Comparison of ENCODE assay signal across 12 cellular contexts in genomic region chr11:114296979-114297372, GRCh38. TPM values are rescaled to one million over a fixed set of nuclear protein-coding genes. Genes with fewer than 3 reads are reported as not detected.
DNase-seq lines count a peak whose midpoint lies in the region; ATAC-seq and TF ChIP-seq lines count a peak whose summit lies in the region.
"Had no signal": no experiment of that assay in that cellular context is flagged by ENCODE, and none has a peak within 500 bp of the region (broad histone marks: within the 10 kb centered on the region; RNA-seq: fewer than 3 reads in every experiment).

No MANE protein-coding gene starts in this region.

- CTCF ChIA-PET in SK-N-SH (lab: Yijun Ruan, JAX): no interaction called here

- peak overlapping the region; percentile 70 for H3K4me3 Mint-ChIP-seq in osteocyte (ENCODE audit: unreplicated experiment)
- H3K4me3 Mint-ChIP-seq: T-helper 17 cell had no signal

- peak overlapping the region; percentile 94 for H3K27ac Mint-ChIP-seq in osteocyte (ENCODE audit: unreplicated experiment)
- H3K27ac Mint-ChIP-seq: progenitor cell of endocrine pancreas, T-helper 17 cell had no signal

- peaks cover 26 to 41% of the 10 kb centered on the region in 2 experiments for H3K36me3 ChIP-seq in SK-N-SH (replicated peaks in 1 of 2; ENCODE audit: control insufficient read depth in 1 of 2, insufficient read depth in 2 of 2, low read length in 1 of 2)
- peaks cover 16% of the 10 kb centered on the region for H3K36me3 ChIP-seq in upper lobe of right lung

- TF ChIP-seq EP300 in SK-N-SH (IDR thresholded peaks at IDR 0.05; ENCODE audit: borderline replicate concordance in 1 of 2, low read depth in 1 of 2, low read length in 1 of 2): no peak

- peak overlapping the region; percentile 56 to 64 for H3K4me3 ChIP-seq in SK-N-SH (ENCODE audit: low read depth in 2 of 2, low read length in 1 of 2)
- H3K4me3 ChIP-seq in epithelial cell of proximal tubule (ENCODE audit: low read depth, low read length): peak overlapping the region; percentile 94
- peak overlapping the region; percentile 52 for H3K4me3 ChIP-seq in upper lobe of right lung

- H3K27me3 Mint-ChIP-seq in osteocyte (ENCODE audit: unreplicated experiment): no peaks in the 10 kb centered on the region

- POLR2A ChIA-PET in SK-N-SH (lab: Yijun Ruan, JAX): no interaction called here

- peaks cover 31% of the 10 kb centered on the region for H3K36me3 Mint-ChIP-seq in osteocyte (ENCODE audit: unreplicated experiment)

- H3K4me2 ChIP-seq in SK-N-SH: peak overlapping the region; percentile 76

- H2AFZ ChIP-seq in SK-N-SH (ENCODE audit: low read depth): peak overlapping the region; percentile 57; the same call in 1 of the 2 replicates

- ATAC-seq in SK-N-SH treated with all-trans-retinoic acid at 6 μM for 48 hours: no peak
- no peak for ATAC-seq in upper lobe of right lung
- no peak for ATAC-seq in HG02885 (IDR thresholded peaks at IDR 0.05; ENCODE audit: poor library complexity, unreplicated experiment)
- ATAC-seq: T-helper 17 cell had no signal

- H3K9me2 ChIP-seq in SK-N-SH: no peaks in the 10 kb centered on the region

- H3K4me1 ChIP-seq in SK-N-SH (ENCODE audit: control insufficient read depth in 1 of 2, insufficient read depth in 2 of 2, low read depth in 1 of 2, low read length in 1 of 2): peaks cover 2 to 4% of the 10 kb centered on the region in 2 experiments; a peak in 3 of 4 replicates
- peaks cover 28% of the 10 kb centered on the region for H3K4me1 ChIP-seq in upper lobe of right lung

- peaks cover 22% of the 10 kb centered on the region for H3K9me3 Mint-ChIP-seq in osteocyte (ENCODE audit: unreplicated experiment)

- peaks cover 48% of the 10 kb centered on the region for H3F3A ChIP-seq in SK-N-SH (replicated peaks; ENCODE audit: insufficient read depth)

- no peak for DNase-seq in SK-N-SH
- no peak for DNase-seq in epithelial cell of proximal tubule (ENCODE audit: low read depth)
- DNase-seq in osteocyte (ENCODE audit: extremely low spot score, unreplicated experiment): no peak
- DNase-seq in upper lobe of right lung: no peak
- DNase-seq in activated CD4-positive, alpha-beta T cell treated with anti-CD3 and anti-CD28 coated beads for 48 hours: no peak
- DNase-seq in MV-4-11 (lab: John Stamatoyannopoulos, UW): no peak
- DNase-seq: 8988T, T-helper 17 cell had no signal

- H4K20me1 ChIP-seq in SK-N-SH (ENCODE audit: insufficient read depth): no peaks in the 10 kb centered on the region

- peak overlapping the region; percentile 94 to 100 for H3K27ac ChIP-seq in SK-N-SH (ENCODE audit: low read depth in 2 of 2, low read length in 1 of 2)
- H3K27ac ChIP-seq in upper lobe of right lung: peak overlapping the region; percentile 95

- intact Hi-C loops in upper lobe of right lung (cut with DNase I): no loop called here

- no peaks in the 10 kb centered on the region for H3K27me3 ChIP-seq in SK-N-SH (ENCODE audit: insufficient read depth)
- no peaks in the 10 kb centered on the region for H3K27me3 ChIP-seq in upper lobe of right lung

- TF ChIP-seq RAD21 in SK-N-SH (IDR thresholded peaks at IDR 0.05; ENCODE audit: low read length): no peak

- peaks cover 50% of the 10 kb centered on the region for H3K79me2 ChIP-seq in SK-N-SH (ENCODE audit: insufficient read depth)

- H3K4me1 Mint-ChIP-seq in osteocyte (ENCODE audit: unreplicated experiment): peaks cover 48% of the 10 kb centered on the region

- TF ChIP-seq CTCF in SK-N-SH (IDR thresholded peaks at IDR 0.05) (no peak), epithelial cell of proximal tubule (conservative IDR thresholded peaks at IDR 0.05; ENCODE audit: low read depth, low read length) (no peak), osteocyte (IDR thresholded peaks at IDR 0.05) (no peak), upper lobe of right lung (IDR thresholded peaks at IDR 0.05) (no peak)

- H3K9me3 ChIP-seq in SK-N-SH (peaks cover 14% of the 10 kb centered on the region; the same call in 1 of the 2 replicates), upper lobe of right lung (peaks cover 6% of the 10 kb centered on the region)

- H3K9ac ChIP-seq in SK-N-SH: peak overlapping the region; percentile 85

TF ChIP-seq in SK-N-SH, 30 proteins besides CTCF, POLR2A, EP300 and RAD21:
- TF ChIP-seq MXI1 (IDR thresholded peaks at IDR 0.05; ENCODE audit: low read depth, low read length): no peak
- TF ChIP-seq YY1 (IDR thresholded peaks at IDR 0.05; ENCODE audit: low read depth): no peak
- TF ChIP-seq RCOR1 (IDR thresholded peaks at IDR 0.05; ENCODE audit: low read length): no peak
- TF ChIP-seq NFIC (IDR thresholded peaks at IDR 0.05; ENCODE audit: borderline replicate concordance): no peak
- TF ChIP-seq ZBTB33 (IDR thresholded peaks at IDR 0.05; ENCODE audit: borderline replicate concordance, low read depth): no peak

TF ChIP-seq in SK-N-SH treated with all-trans-retinoic acid at 6 μM for 48 hours, 23 proteins besides CTCF, POLR2A, EP300 and RAD21:
- TF ChIP-seq TOX (CRISPR knock-in tag; IDR thresholded peaks at IDR 0.05; ENCODE audit: borderline replicate concordance) (no peak), ZNF565 (CRISPR knock-in tag; conservative IDR thresholded peaks at IDR 0.05; ENCODE audit: low read depth) (no peak), PPARA (CRISPR knock-in tag; IDR thresholded peaks at IDR 0.05; ENCODE audit: borderline replicate concordance) (no peak), BACH2 (CRISPR knock-in tag; IDR thresholded peaks at IDR 0.05; ENCODE audit: borderline replicate concordance) (no peak), CSDC2 (CRISPR knock-in tag; IDR thresholded peaks at IDR 0.05) (no peak), ZFP30 (CRISPR knock-in tag; IDR thresholded peaks at IDR 0.05) (no peak), TCF4 (CRISPR knock-in tag; IDR thresholded peaks at IDR 0.05; ENCODE audit: borderline replicate concordance) (no peak), GLIS3 (CRISPR knock-in tag; IDR thresholded peaks at IDR 0.05) (no peak), ZNF8 (CRISPR knock-in tag; IDR thresholded peaks at IDR 0.05) (no peak)
- TF ChIP-seq, protein P1, sequence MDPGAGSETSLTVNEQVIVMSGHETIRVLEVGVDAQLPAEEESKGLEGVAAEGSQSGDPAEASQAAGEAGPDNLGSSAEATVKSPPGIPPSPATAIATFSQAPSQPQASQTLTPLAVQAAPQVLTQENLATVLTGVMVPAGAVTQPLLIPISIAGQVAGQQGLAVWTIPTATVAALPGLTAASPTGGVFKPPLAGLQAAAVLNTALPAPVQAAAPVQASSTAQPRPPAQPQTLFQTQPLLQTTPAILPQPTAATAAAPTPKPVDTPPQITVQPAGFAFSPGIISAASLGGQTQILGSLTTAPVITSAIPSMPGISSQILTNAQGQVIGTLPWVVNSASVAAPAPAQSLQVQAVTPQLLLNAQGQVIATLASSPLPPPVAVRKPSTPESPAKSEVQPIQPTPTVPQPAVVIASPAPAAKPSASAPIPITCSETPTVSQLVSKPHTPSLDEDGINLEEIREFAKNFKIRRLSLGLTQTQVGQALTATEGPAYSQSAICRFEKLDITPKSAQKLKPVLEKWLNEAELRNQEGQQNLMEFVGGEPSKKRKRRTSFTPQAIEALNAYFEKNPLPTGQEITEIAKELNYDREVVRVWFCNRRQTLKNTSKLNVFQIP (CRISPR knock-in tag; IDR thresholded peaks at IDR 0.05; ENCODE audit: borderline replicate concordance, low read depth): no peak
- TF ChIP-seq, protein P2, sequence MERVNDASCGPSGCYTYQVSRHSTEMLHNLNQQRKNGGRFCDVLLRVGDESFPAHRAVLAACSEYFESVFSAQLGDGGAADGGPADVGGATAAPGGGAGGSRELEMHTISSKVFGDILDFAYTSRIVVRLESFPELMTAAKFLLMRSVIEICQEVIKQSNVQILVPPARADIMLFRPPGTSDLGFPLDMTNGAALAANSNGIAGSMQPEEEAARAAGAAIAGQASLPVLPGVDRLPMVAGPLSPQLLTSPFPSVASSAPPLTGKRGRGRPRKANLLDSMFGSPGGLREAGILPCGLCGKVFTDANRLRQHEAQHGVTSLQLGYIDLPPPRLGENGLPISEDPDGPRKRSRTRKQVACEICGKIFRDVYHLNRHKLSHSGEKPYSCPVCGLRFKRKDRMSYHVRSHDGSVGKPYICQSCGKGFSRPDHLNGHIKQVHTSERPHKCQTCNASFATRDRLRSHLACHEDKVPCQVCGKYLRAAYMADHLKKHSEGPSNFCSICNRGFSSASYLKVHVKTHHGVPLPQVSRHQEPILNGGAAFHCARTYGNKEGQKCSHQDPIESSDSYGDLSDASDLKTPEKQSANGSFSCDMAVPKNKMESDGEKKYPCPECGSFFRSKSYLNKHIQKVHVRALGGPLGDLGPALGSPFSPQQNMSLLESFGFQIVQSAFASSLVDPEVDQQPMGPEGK (CRISPR knock-in tag; IDR thresholded peaks at IDR 0.05; ENCODE audit: borderline replicate concordance): no peak
TF ChIP-seq in SK-N-SH treated with all-trans-retinoic acid at 6 μM for 48 hours: peak in this region for 0.

RNA-seq across cellular contexts. Expression of gene NNMT, which starts 0.8 kb away (rescaled TPM):
- polyA plus RNA-seq in SK-N-SH (2012; rRNA removed): 84.6 and 106 TPM in 2 replicates
- polyA plus RNA-seq in SK-N-SH (2012; cell fraction: cytosol; rRNA removed): 90.6 and 92.0 TPM in 2 replicates
- 109 and 183 TPM in 2 replicates for polyA plus RNA-seq in SK-N-SH (2012; cell fraction: nucleus; rRNA removed)
- 875 and 1,529 TPM in 2 replicates for total RNA-seq in epithelial cell of proximal tubule
- 65.4 and 79.5 TPM in 2 replicates for total RNA-seq in osteocyte
- total RNA-seq in upper lobe of right lung: 349 TPM
- total RNA-seq: activated CD8-positive, alpha-beta memory T cell treated with anti-CD3 and anti-CD28 coated beads for 36 hours; T-helper 17 cell had no signal
